Comparison of ENCODE assay signal across 23 cellular contexts in the genomic region with DNA sequence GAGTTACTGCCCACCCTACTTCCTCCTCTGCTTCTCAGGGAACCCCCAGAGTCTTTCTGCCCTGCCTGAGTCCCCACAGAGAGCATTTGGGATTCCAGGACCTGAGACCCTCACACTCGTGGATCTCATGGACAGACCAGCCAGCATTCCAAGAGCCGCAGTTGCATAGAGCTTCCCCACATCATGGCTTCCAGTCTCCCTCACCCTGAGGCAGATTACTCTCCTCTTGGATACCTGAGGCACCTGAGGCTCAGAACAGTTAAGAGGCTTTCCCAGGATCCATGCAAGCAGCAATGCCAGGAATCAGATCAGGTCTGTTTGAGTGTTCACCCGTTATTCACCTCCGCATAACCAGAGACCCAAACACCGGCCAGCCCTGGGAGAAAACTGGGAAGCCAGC.
"Had no signal": no experiment of that assay in that cellular context is flagged by ENCODE, and none has a peak within 500 bp of the region (broad histone marks: within the 10 kb centered on the region; RNA-seq: fewer than 3 reads in every experiment).

No MANE protein-coding gene starts in this region.

- H3K4me3 Mint-ChIP-seq: activated T-cell treated with anti-CD3 and anti-CD28 coated beads, Interleukin-2, amount 50 U/mL, for 4 hours; activated T-helper 17 cell treated with anti-CD3 and anti-CD28 coated beads, Interleukin-2, amount 50 U/mL, for 72 hours; natural killer cell; neural progenitor cell; stimulated activated naive B cell treated with anti-CD40 and anti-IgM and Interleukin-4, amounts not matched to agents 10 μg/mL and 1 μg/mL and 100 μg/mL, for 72 hours; T-helper 2 cell treated with Interferon-gamma antibody and Interleukin-4, amounts not matched to agents 5 μg/mL and 100 μg/mL, for 36 hours had no signal

- H3K9me3 Mint-ChIP-seq: natural killer cell; T-helper 2 cell treated with Interferon-gamma antibody and Interleukin-4, amounts not matched to agents 5 μg/mL and 100 μg/mL, for 36 hours had no signal

- H3K27ac Mint-ChIP-seq: activated T-helper 17 cell treated with anti-CD3 and anti-CD28 coated beads, Interleukin-2, amount 50 U/mL, for 72 hours; natural killer cell; stimulated activated naive B cell treated with anti-CD40 and anti-IgM and Interleukin-4, amounts not matched to agents 10 μg/mL and 1 μg/mL and 100 μg/mL, for 72 hours; T-helper 2 cell treated with Interferon-gamma antibody and Interleukin-4, amounts not matched to agents 5 μg/mL and 100 μg/mL, for 36 hours had no signal

- H3K4me3 ChIP-seq: breast epithelium, heart right ventricle, left ventricle myocardium inferior, lung, neural progenitor cell, transverse colon had no signal

- ATAC-seq: activated T-cell treated with anti-CD3 and anti-CD28 coated beads, Interleukin-2, amount 50 U/mL, for 4 hours; activated T-helper 17 cell treated with anti-CD3 and anti-CD28 coated beads, Interleukin-2, amount 50 U/mL, for 72 hours; esophagus mucosa; heart right ventricle; natural killer cell; right cardiac atrium; stimulated activated naive B cell treated with anti-CD40 and anti-IgM and Interleukin-4, amounts not matched to agents 10 μg/mL and 1 μg/mL and 100 μg/mL, for 72 hours had no signal

- H3K27ac ChIP-seq: breast epithelium, heart right ventricle, left ventricle myocardium inferior, neural progenitor cell, transverse colon had no signal

- H3K36me3 Mint-ChIP-seq: natural killer cell; neural progenitor cell; stimulated activated naive B cell treated with anti-CD40 and anti-IgM and Interleukin-4, amounts not matched to agents 10 μg/mL and 1 μg/mL and 100 μg/mL, for 72 hours had no signal

- H3K4me1 ChIP-seq: breast epithelium, left ventricle myocardium inferior, transverse colon had no signal

- H3K27me3 ChIP-seq: breast epithelium, neural progenitor cell, transverse colon had no signal

- H3K36me3 ChIP-seq: breast epithelium, heart right ventricle, left ventricle myocardium inferior, neural progenitor cell, transverse colon had no signal

- DNase-seq: activated CD4-positive, alpha-beta T cell treated with anti-CD3 and anti-CD28 coated beads for 4 hours; activated CD4-positive, alpha-beta T cell treated with anti-CD3 and anti-CD28 coated beads, Interleukin-2, amount 50 U/mL, for 4 hours; activated gamma-delta T cell treated with Interleukin-2 at 50 U/mL for 16 hours; activated naive CD4-positive, alpha-beta T cell treated with anti-CD3 and anti-CD28 coated beads, Interleukin-2, amount 50 U/mL, for 16 hours; activated T-cell treated with anti-CD3 and anti-CD28 coated beads, Interleukin-2, amount 50 U/mL, for 4 hours; foreskin fibroblast; heart right ventricle; left ventricle myocardium inferior; mesendoderm; natural killer cell; occipital lobe; right cardiac atrium; stimulated activated CD4-positive, alpha-beta T cell treated with anti-CD3 and anti-CD28 coated beads, Interleukin-15, amount 100 ng/mL, for 24 hours; stimulated activated CD4-positive, alpha-beta T cell treated with anti-CD3 and anti-CD28 coated beads, Interleukin-2, amount 100 ng/mL, for 24 hours; stimulated activated naive B cell treated with anti-CD40 and anti-IgM and Interleukin-4, amounts not matched to agents 10 μg/mL and 1 μg/mL and 100 μg/mL, for 72 hours; T-helper 1 cell; transverse colon had no signal

- H3K4me1 Mint-ChIP-seq: activated T-helper 17 cell treated with anti-CD3 and anti-CD28 coated beads, Interleukin-2, amount 50 U/mL, for 72 hours; natural killer cell; stimulated activated naive B cell treated with anti-CD40 and anti-IgM and Interleukin-4, amounts not matched to agents 10 μg/mL and 1 μg/mL and 100 μg/mL, for 72 hours had no signal

- H3K9ac ChIP-seq: neural progenitor cell had no signal

- H3K9me3 ChIP-seq: transverse colon had no signal
